ENCODE assay signal across 28 cellular contexts in the genomic region with DNA sequence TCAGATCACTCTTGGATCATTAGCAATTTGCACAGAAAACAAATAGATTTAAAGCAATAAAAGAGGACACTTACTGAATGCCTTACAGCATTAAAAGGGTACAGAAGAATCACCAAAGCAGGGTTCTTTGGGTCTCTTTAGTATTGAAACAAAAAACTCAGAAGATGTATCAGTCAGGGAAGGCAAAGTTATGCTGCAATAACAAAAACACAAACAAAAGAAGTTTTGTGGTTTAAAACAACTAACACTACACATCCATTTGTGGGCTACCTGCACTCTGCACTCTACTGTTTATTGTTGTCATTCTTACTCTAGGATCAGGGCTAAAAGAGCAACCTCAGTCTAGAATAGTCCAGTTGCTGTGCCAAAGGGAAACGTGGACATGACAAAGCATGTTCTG.
"Had no signal": no experiment of that assay in that cellular context is flagged by ENCODE, and none has a peak within 500 bp of the region (broad histone marks: within the 10 kb centered on the region; RNA-seq: fewer than 3 reads in every experiment).

No MANE protein-coding gene starts in this region.

- ATAC-seq: effector memory CD8-positive, alpha-beta T cell; esophagus mucosa; foreskin keratinocyte; gastrocnemius medialis; gastroesophageal sphincter; heart left ventricle; heart right ventricle had no signal

- H3K4me3 ChIP-seq: colonic mucosa, coronary artery, dorsolateral prefrontal cortex, esophagus muscularis mucosa, esophagus squamous epithelium, gastrocnemius medialis, gastroesophageal sphincter, heart left ventricle, heart right ventricle had no signal

- H3K27me3 ChIP-seq: colonic mucosa, esophagus muscularis mucosa, esophagus squamous epithelium, foreskin keratinocyte, gastrocnemius medialis, gastroesophageal sphincter, heart left ventricle had no signal

- H3K36me3 ChIP-seq: colonic mucosa, esophagus muscularis mucosa, esophagus squamous epithelium, gastrocnemius medialis, gastroesophageal sphincter, heart left ventricle, heart right ventricle had no signal

- FAIRE-seq: colon, endometrium, endothelial cell of umbilical vein, frontal cortex had no signal

- DNase-seq: colonic mucosa; cortex of kidney; dermis blood vessel endothelial cell; dorsolateral prefrontal cortex; effector CD4-positive, alpha-beta T cell; effector CD8-positive, alpha-beta T cell; effector memory CD4-positive, alpha-beta T cell; effector memory CD8-positive, alpha-beta T cell; endodermal cell; erythroblast; esophagus squamous epithelium; foreskin fibroblast; foreskin melanocyte; gastrocnemius medialis; glutamatergic neuron; head of caudate nucleus; heart left ventricle; heart right ventricle had no signal

- H3K4me1 ChIP-seq: colonic mucosa, esophagus muscularis mucosa, esophagus squamous epithelium, foreskin keratinocyte, gastrocnemius medialis, gastroesophageal sphincter, heart left ventricle, heart right ventricle had no signal

- H3K9me3 ChIP-seq: colonic mucosa, esophagus muscularis mucosa, esophagus squamous epithelium, gastrocnemius medialis, gastroesophageal sphincter had no signal

- H3K27ac ChIP-seq: colonic mucosa, coronary artery, dorsolateral prefrontal cortex, epithelial cell of prostate, esophagus muscularis mucosa, esophagus squamous epithelium, foreskin keratinocyte, gastrocnemius medialis, gastroesophageal sphincter, heart left ventricle, heart right ventricle had no signal
